ENCODE assay signal across 9 cellular contexts in genomic region chr1:234400773-234401172, GRCh38. TPM values are rescaled to one million over a fixed set of nuclear protein-coding genes. Genes with fewer than 3 reads are reported as not detected.
DNase-seq lines count a peak whose midpoint lies in the region; ATAC-seq and TF ChIP-seq lines count a peak whose summit lies in the region.
"Had no signal": no experiment of that assay in that cellular context is flagged by ENCODE, and none has a peak within 500 bp of the region (broad histone marks: within the 10 kb centered on the region; RNA-seq: fewer than 3 reads in every experiment).

No MANE protein-coding gene starts in this region.

- no peaks in the 10 kb centered on the region for H3K27me3 Mint-ChIP-seq in activated naive CD4-positive, alpha-beta T cell treated with anti-CD3 and anti-CD28 coated beads for 36 hours (ENCODE audit: low read depth)

- no peak overlapping the region for H3K4me3 ChIP-seq in choroid plexus epithelial cell (ENCODE audit: low read depth, low read length)

- H3K36me3 Mint-ChIP-seq in activated naive CD4-positive, alpha-beta T cell treated with anti-CD3 and anti-CD28 coated beads for 36 hours (ENCODE audit: low read depth): peaks cover 15% of the 10 kb centered on the region
- H3K36me3 Mint-ChIP-seq in stimulated activated effector memory CD8-positive, alpha-beta T cell treated with anti-CD3 and anti-CD28 coated beads, Interleukin-12 subunit alpha, Interleukin-12 subunit beta, amount 100 ng/mL, for 72 hours: peaks cover 12% of the 10 kb centered on the region

- ATAC-seq in HG03280 (IDR thresholded peaks at IDR 0.05; ENCODE audit: unreplicated experiment): peak; percentile 48
- ATAC-seq in stimulated activated effector memory CD8-positive, alpha-beta T cell treated with anti-CD3 and anti-CD28 coated beads, Interleukin-12 subunit alpha, Interleukin-12 subunit beta, amount 100 ng/mL, for 72 hours: peak; percentile 45

- DNase-seq in activated naive CD4-positive, alpha-beta T cell treated with anti-CD3 and anti-CD28 coated beads for 36 hours: no peak
- DNase-seq in activated naive CD4-positive, alpha-beta T cell treated with Interleukin-2 at 50 U/mL for 16 hours: no peak
- peak; percentile 43 for DNase-seq in choroid plexus epithelial cell (ENCODE audit: low read depth)
- no peak for DNase-seq in stimulated activated effector memory CD8-positive, alpha-beta T cell treated with anti-CD3 and anti-CD28 coated beads, Interleukin-12 subunit alpha, Interleukin-12 subunit beta, amount 100 ng/mL, for 72 hours (ENCODE audit: low spot score in 2 of 2)
- DNase-seq in SW480 (ENCODE audit: low spot score): no peak
- DNase-seq in substantia nigra (lab: John Stamatoyannopoulos, UW): no peak
- DNase-seq in T1000 (lab: John Stamatoyannopoulos, UW): no peak
- DNase-seq: dorsolateral prefrontal cortex had no signal

- no peaks in the 10 kb centered on the region for H3K9me3 Mint-ChIP-seq in activated naive CD4-positive, alpha-beta T cell treated with anti-CD3 and anti-CD28 coated beads for 36 hours
- H3K9me3 Mint-ChIP-seq in stimulated activated effector memory CD8-positive, alpha-beta T cell treated with anti-CD3 and anti-CD28 coated beads, Interleukin-12 subunit alpha, Interleukin-12 subunit beta, amount 100 ng/mL, for 72 hours: no peaks in the 10 kb centered on the region

- peak overlapping the region; percentile 17 for H3K4me3 Mint-ChIP-seq in activated naive CD4-positive, alpha-beta T cell treated with anti-CD3 and anti-CD28 coated beads for 36 hours
- peak overlapping the region; percentile 55 for H3K4me3 Mint-ChIP-seq in stimulated activated effector memory CD8-positive, alpha-beta T cell treated with anti-CD3 and anti-CD28 coated beads, Interleukin-12 subunit alpha, Interleukin-12 subunit beta, amount 100 ng/mL, for 72 hours

- peaks cover 61% of the 10 kb centered on the region for H3K4me1 Mint-ChIP-seq in activated naive CD4-positive, alpha-beta T cell treated with anti-CD3 and anti-CD28 coated beads for 36 hours (ENCODE audit: low read depth)
- H3K4me1 Mint-ChIP-seq in stimulated activated effector memory CD8-positive, alpha-beta T cell treated with anti-CD3 and anti-CD28 coated beads, Interleukin-12 subunit alpha, Interleukin-12 subunit beta, amount 100 ng/mL, for 72 hours: peaks cover 47% of the 10 kb centered on the region

- TF ChIP-seq CTCF in choroid plexus epithelial cell (conservative IDR thresholded peaks at IDR 0.05; ENCODE audit: low read depth, low read length): no peak

- no peak overlapping the region for H3K27ac ChIP-seq in substantia nigra (ENCODE audit: low read depth, low read length, poor library complexity, severe bottlenecking)

- intact Hi-C loops in activated naive CD4-positive, alpha-beta T cell treated with anti-CD3 and anti-CD28 coated beads for 36 hours (cut with micrococcal nuclease): loop anchor here (2.0 to 10.0 kb wide), 4 partner anchors 200 to 584 kb away; no protein-coding TSS in a partner anchor

- H3K27ac Mint-ChIP-seq in activated naive CD4-positive, alpha-beta T cell treated with anti-CD3 and anti-CD28 coated beads for 36 hours: peak overlapping the region; percentile 80
- H3K27ac Mint-ChIP-seq in stimulated activated effector memory CD8-positive, alpha-beta T cell treated with anti-CD3 and anti-CD28 coated beads, Interleukin-12 subunit alpha, Interleukin-12 subunit beta, amount 100 ng/mL, for 72 hours: no peak overlapping the region

- CTCF ChIA-PET in activated naive CD4-positive, alpha-beta T cell treated with anti-CD3 and anti-CD28 coated beads for 36 hours (lab: Charles Lee): no interaction called here

RNA-seq across cellular contexts. Expression of gene COA6, which starts 27.5 kb away (rescaled TPM):
- total RNA-seq in activated naive CD4-positive, alpha-beta T cell treated with anti-CD3 and anti-CD28 coated beads for 36 hours: 10 to 100 TPM; 45.8 to 50.2 TPM
